2 cellular contexts compared by ENCODE assay signal in the genomic region with DNA sequence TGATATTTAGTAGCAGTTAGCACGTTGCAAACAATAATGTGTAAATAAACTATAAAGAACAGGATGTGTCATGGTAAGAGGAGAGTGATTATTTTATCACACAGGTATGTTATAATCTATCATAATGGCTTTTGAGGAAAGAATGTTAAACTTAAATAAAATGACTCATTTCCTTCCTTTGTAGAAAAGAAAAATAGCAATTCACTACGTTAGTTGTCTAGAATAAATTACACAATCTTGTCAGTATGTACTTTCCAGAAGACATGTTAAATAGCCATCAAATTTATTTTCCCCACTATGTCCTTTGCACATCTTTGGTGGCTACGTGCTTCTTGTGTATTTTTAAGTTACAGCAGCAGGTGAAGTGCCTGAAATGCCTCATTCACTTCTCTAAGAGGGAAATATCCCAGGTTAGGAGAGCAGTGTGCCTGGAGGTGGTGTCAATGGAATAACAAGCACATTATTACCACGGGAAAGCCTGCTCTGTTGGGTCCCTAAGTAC.
TF ChIP-seq lines count a peak whose summit lies in the region.

No MANE protein-coding gene starts in this region.

TF ChIP-seq in HCT116, 20 proteins besides CTCF, POLR2A, EP300 and RAD21 (continued from another document):
- TF ChIP-seq ELF1 (IDR thresholded peaks at IDR 0.05; ENCODE audit: borderline replicate concordance, low read depth) (no peak), EZH2 (IDR thresholded peaks at IDR 0.05) (no peak), ZNF274 (IDR thresholded peaks at IDR 0.05; ENCODE audit: low read depth, low read length) (no peak), CEBPB (IDR thresholded peaks at IDR 0.05; ENCODE audit: low read depth) (no peak), EZH2phosphoT487 (IDR thresholded peaks at IDR 0.05; ENCODE audit: borderline replicate concordance) (no peak), TCF7L2 (IDR thresholded peaks at IDR 0.05; ENCODE audit: borderline replicate concordance, extremely low read depth, insufficient read depth, insufficient read length) (no peak), ZFX (IDR thresholded peaks at IDR 0.05) (no peak), SP1 (IDR thresholded peaks at IDR 0.05; ENCODE audit: low read depth) (no peak), FOSL1 (IDR thresholded peaks at IDR 0.05; ENCODE audit: low read depth) (no peak)
- TF ChIP-seq, protein P1, sequence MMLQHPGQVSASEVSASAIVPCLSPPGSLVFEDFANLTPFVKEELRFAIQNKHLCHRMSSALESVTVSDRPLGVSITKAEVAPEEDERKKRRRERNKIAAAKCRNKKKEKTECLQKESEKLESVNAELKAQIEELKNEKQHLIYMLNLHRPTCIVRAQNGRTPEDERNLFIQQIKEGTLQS (IDR thresholded peaks at IDR 0.05) = no peak
- TF ChIP-seq, protein P2, sequence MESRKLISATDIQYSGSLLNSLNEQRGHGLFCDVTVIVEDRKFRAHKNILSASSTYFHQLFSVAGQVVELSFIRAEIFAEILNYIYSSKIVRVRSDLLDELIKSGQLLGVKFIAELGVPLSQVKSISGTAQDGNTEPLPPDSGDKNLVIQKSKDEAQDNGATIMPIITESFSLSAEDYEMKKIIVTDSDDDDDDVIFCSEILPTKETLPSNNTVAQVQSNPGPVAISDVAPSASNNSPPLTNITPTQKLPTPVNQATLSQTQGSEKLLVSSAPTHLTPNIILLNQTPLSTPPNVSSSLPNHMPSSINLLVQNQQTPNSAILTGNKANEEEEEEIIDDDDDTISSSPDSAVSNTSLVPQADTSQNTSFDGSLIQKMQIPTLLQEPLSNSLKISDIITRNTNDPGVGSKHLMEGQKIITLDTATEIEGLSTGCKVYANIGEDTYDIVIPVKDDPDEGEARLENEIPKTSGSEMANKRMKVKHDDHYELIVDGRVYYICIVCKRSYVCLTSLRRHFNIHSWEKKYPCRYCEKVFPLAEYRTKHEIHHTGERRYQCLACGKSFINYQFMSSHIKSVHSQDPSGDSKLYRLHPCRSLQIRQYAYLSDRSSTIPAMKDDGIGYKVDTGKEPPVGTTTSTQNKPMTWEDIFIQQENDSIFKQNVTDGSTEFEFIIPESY (IDR thresholded peaks at IDR 0.05; ENCODE audit: extremely low read depth, insufficient replicate concordance, low read length) = no peak

TF ChIP-seq in H1, 55 proteins besides CTCF, POLR2A, EP300 and RAD21 (continued from another document):
- TF ChIP-seq SIN3A (conservative IDR thresholded peaks at IDR 0.05 in 1 of 2, IDR thresholded peaks at IDR 0.05 in 1 of 2; ENCODE audit: low read depth in 1 of 2, low read length in 2 of 2) = no peak
